Comparison of ENCODE assay signal across 22 cellular contexts in genomic region chr20:63900373-63900772, GRCh38.
DNase-seq lines count a peak whose midpoint lies in the region; ATAC-seq and TF ChIP-seq lines count a peak whose summit lies in the region.
"Had no signal": no experiment of that assay in that cellular context is flagged by ENCODE, and none has a peak within 500 bp of the region (broad histone marks: within the 10 kb centered on the region; RNA-seq: fewer than 3 reads in every experiment).

No MANE protein-coding gene starts in this region.

- peak overlapping the region; percentile 60 for H3K27ac ChIP-seq in WERI-Rb-1

- H3K36me3 ChIP-seq in WERI-Rb-1: no peaks in the 10 kb centered on the region; the same call in none of the 2 replicates
- H3K36me3 ChIP-seq: cardiac muscle cell had no signal

- no peaks in the 10 kb centered on the region for H3K27me3 ChIP-seq in WERI-Rb-1 (ENCODE audit: insufficient read depth, low read depth, severe bottlenecking)
- H3K27me3 ChIP-seq: cardiac muscle cell, MG63, Peyer's patch had no signal

- DNase-seq in AML-193 (lab: John Stamatoyannopoulos, UW): peak; percentile 64 to 70
- DNase-seq in CD1c-positive myeloid dendritic cell (ENCODE audit: extremely low spot score): peak; percentile 68
- peak; percentile 81 for DNase-seq in MV-4-11 (lab: John Stamatoyannopoulos, UW)
- DNase-seq in WERI-Rb-1: no peak
- no peak for DNase-seq in glomerular visceral epithelial cell (ENCODE audit: extremely low spot score)
- no peak for DNase-seq in NCI-H146 (lab: John Stamatoyannopoulos, UW)
- DNase-seq: activated CD4-positive, alpha-beta T cell treated with anti-CD3 and anti-CD28 coated beads for 36 hours; hippocampal formation; lower lobe of right lung; MG63; NCI-H1930; NCI-H226; NCI-H82; Peyer's patch; stimulated activated CD4-positive, alpha-beta T cell treated with anti-CD3 and anti-CD28 coated beads, Interleukin-4, amount 100 ng/mL, for 1 hour; stimulated activated naive CD8-positive, alpha-beta T cell treated with anti-CD3 and anti-CD28 coated beads, Interleukin-15, amount 100 ng/mL, for 72 hours; T1000 had no signal

- TF ChIP-seq CTCF in WERI-Rb-1 (IDR thresholded peaks at IDR 0.05; ENCODE audit: low read depth, low read length): no peak

- H3K9me3 ChIP-seq in WERI-Rb-1 (ENCODE audit: severe bottlenecking): no peaks in the 10 kb centered on the region
- H3K9me3 ChIP-seq: lower lobe of right lung, MG63, Peyer's patch had no signal

- ATAC-seq in GM21381 (IDR thresholded peaks at IDR 0.05; ENCODE audit: unreplicated experiment): no peak
- ATAC-seq in GM21526 (IDR thresholded peaks at IDR 0.05; ENCODE audit: low FRiP score, unreplicated experiment): no peak
- ATAC-seq: activated CD4-positive, alpha-beta T cell treated with anti-CD3 and anti-CD28 coated beads for 36 hours; lower lobe of right lung; SK-N-SH treated with all-trans-retinoic acid at 6 μM for 48 hours; stimulated activated naive CD8-positive, alpha-beta T cell treated with anti-CD3 and anti-CD28 coated beads, Interleukin-15, amount 100 ng/mL, for 72 hours had no signal

- no peak overlapping the region for H3K4me3 ChIP-seq in WERI-Rb-1 (ENCODE audit: low read depth, low read length)
- H3K4me3 ChIP-seq: cardiac muscle cell, lower lobe of right lung, MG63, Peyer's patch, smooth muscle cell had no signal

Comparison
In these comparisons a context has a peak if more than half of its experiments do, and no peak if none do; other contexts are left out.
1. DNase-seq: peak in AML-193 (2 of 2), CD1c-positive myeloid dendritic cell (single experiment) and MV-4-11 (single experiment); none in WERI-Rb-1 (single experiment), glomerular visceral epithelial cell (single experiment) and NCI-H146 (single experiment).